Comparison of ENCODE assay signal across 24 cellular contexts in the genomic region with DNA sequence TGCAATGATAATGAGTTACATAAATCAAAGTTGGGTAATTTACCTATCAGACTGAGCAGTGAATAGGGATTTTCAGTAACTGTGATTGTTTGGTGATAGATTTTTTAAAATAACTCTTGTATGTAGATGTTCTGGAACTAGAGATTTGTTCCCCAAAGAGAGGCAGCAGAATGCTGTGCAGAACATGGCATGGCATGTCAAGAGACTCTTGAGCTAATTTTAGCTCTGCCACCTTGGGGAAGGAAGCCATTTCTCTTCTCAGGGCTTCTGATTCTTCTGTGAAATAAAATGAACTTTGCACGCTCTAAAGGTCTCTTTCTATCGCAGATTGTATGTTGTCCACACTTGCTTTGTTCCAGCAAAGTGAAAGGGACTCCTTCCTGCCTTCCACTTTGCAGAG.
"Had no signal": no experiment of that assay in that cellular context is flagged by ENCODE, and none has a peak within 500 bp of the region (broad histone marks: within the 10 kb centered on the region; RNA-seq: fewer than 3 reads in every experiment).

No MANE protein-coding gene starts in this region.

- H3K4me3 Mint-ChIP-seq: activated CD8-positive, alpha-beta T cell treated with anti-CD3 and anti-CD28 coated beads for 36 hours; activated T-cell treated with anti-CD3 and anti-CD28 coated beads, Interleukin-2, amount 50 U/mL, for 4 hours; activated T-helper 17 cell treated with anti-CD3 and anti-CD28 coated beads, Interleukin-2, amount 50 U/mL, for 72 hours; natural killer cell treated with Interleukin-12 subunit alpha and Interleukin-12 subunit beta and Interleukin-15 and Interleukin-18, amount 100 ng/mL, for 72 hours; stimulated activated naive B cell treated with anti-CD40 and anti-IgM and Interleukin-4, amounts not matched to agents 10 μg/mL and 1 μg/mL and 100 μg/mL, for 72 hours; WTC11 had no signal

- H3K4me3 ChIP-seq: gastroesophageal sphincter, heart right ventricle, mucosa of descending colon, stomach, tibial artery had no signal

- H3K36me3 Mint-ChIP-seq: natural killer cell treated with Interleukin-12 subunit alpha and Interleukin-12 subunit beta and Interleukin-15 and Interleukin-18, amount 100 ng/mL, for 72 hours; stimulated activated naive B cell treated with anti-CD40 and anti-IgM and Interleukin-4, amounts not matched to agents 10 μg/mL and 1 μg/mL and 100 μg/mL, for 72 hours had no signal

- ATAC-seq: activated CD8-positive, alpha-beta T cell treated with anti-CD3 and anti-CD28 coated beads for 36 hours; activated T-cell treated with anti-CD3 and anti-CD28 coated beads, Interleukin-2, amount 50 U/mL, for 4 hours; activated T-helper 17 cell treated with anti-CD3 and anti-CD28 coated beads, Interleukin-2, amount 50 U/mL, for 72 hours; gastroesophageal sphincter; left lobe of liver; mucosa of descending colon; natural killer cell treated with Interleukin-12 subunit alpha and Interleukin-12 subunit beta and Interleukin-15 and Interleukin-18, amount 100 ng/mL, for 72 hours; stimulated activated naive B cell treated with anti-CD40 and anti-IgM and Interleukin-4, amounts not matched to agents 10 μg/mL and 1 μg/mL and 100 μg/mL, for 72 hours; WTC11 had no signal

- DNase-seq: activated CD4-positive, alpha-beta T cell treated with anti-CD3 and anti-CD28 coated beads, Interleukin-2, amount 50 U/mL, for 1 hour; activated CD8-positive, alpha-beta T cell treated with anti-CD3 and anti-CD28 coated beads for 36 hours; activated gamma-delta T cell treated with Interleukin-2 at 50 U/mL for 16 hours; activated naive CD4-positive, alpha-beta T cell treated with anti-CD3 and anti-CD28 coated beads, Interleukin-2, amount 50 U/mL, for 16 hours; activated T-cell treated with anti-CD3 and anti-CD28 coated beads, Interleukin-2, amount 50 U/mL, for 4 hours; amniotic stem cell; central memory CD4-positive, alpha-beta T cell; heart right ventricle; kidney glomerular epithelial cell; mucosa of descending colon; stimulated activated CD4-positive, alpha-beta T cell treated with anti-CD3 and anti-CD28 coated beads, Interleukin-15, amount 100 ng/mL, for 24 hours; stimulated activated CD4-positive, alpha-beta T cell treated with anti-CD3 and anti-CD28 coated beads, Interleukin-2, amount 100 ng/mL, for 24 hours; stimulated activated naive B cell treated with anti-CD40 and anti-IgM and Interleukin-4, amounts not matched to agents 10 μg/mL and 1 μg/mL and 100 μg/mL, for 72 hours; stomach; T-helper 2 cell; tibial artery had no signal

- H3K27ac Mint-ChIP-seq: activated CD8-positive, alpha-beta T cell treated with anti-CD3 and anti-CD28 coated beads for 36 hours; activated T-helper 17 cell treated with anti-CD3 and anti-CD28 coated beads, Interleukin-2, amount 50 U/mL, for 72 hours; natural killer cell treated with Interleukin-12 subunit alpha and Interleukin-12 subunit beta and Interleukin-15 and Interleukin-18, amount 100 ng/mL, for 72 hours; stimulated activated naive B cell treated with anti-CD40 and anti-IgM and Interleukin-4, amounts not matched to agents 10 μg/mL and 1 μg/mL and 100 μg/mL, for 72 hours; WTC11 had no signal

- H3K27ac ChIP-seq: gastroesophageal sphincter, heart right ventricle, neutrophil, stomach, tibial artery had no signal

- H3K9me3 Mint-ChIP-seq: natural killer cell treated with Interleukin-12 subunit alpha and Interleukin-12 subunit beta and Interleukin-15 and Interleukin-18, amount 100 ng/mL, for 72 hours had no signal

- H3K4me1 ChIP-seq: gastroesophageal sphincter, heart right ventricle, stomach, tibial artery had no signal

- H3K4me1 Mint-ChIP-seq: activated T-helper 17 cell treated with anti-CD3 and anti-CD28 coated beads, Interleukin-2, amount 50 U/mL, for 72 hours; stimulated activated naive B cell treated with anti-CD40 and anti-IgM and Interleukin-4, amounts not matched to agents 10 μg/mL and 1 μg/mL and 100 μg/mL, for 72 hours had no signal

- H3K27me3 ChIP-seq: neutrophil, stomach, tibial artery had no signal

- FAIRE-seq: astrocyte, endothelial cell of umbilical vein had no signal

- H3K36me3 ChIP-seq: gastroesophageal sphincter, heart right ventricle, neutrophil, stomach, tibial artery had no signal

- H3K9me3 ChIP-seq: mucosa of descending colon, neutrophil had no signal
